In genomic region chr12:92147491-92147890, GRCh38 we compare ENCODE assay signal across 11 cellular contexts. TPM values are rescaled to one million over a fixed set of nuclear protein-coding genes. Genes with fewer than 3 reads are reported as not detected.
DNase-seq lines count a peak whose midpoint lies in the region; ATAC-seq lines count a peak whose summit lies in the region.
"Had no signal": no experiment of that assay in that cellular context is flagged by ENCODE, and none has a peak within 500 bp of the region (broad histone marks: within the 10 kb centered on the region; RNA-seq: fewer than 3 reads in every experiment).

No MANE protein-coding gene starts in this region.

- H3K36me3 ChIP-seq in muscle layer of duodenum (ENCODE audit: control insufficient read depth in 1 of 2, insufficient read depth in 2 of 2, low read length in 2 of 2) = peaks cover 13 to 14% of the 10 kb centered on the region in 2 donors

- ATAC-seq in stimulated activated naive CD8-positive, alpha-beta T cell treated with anti-CD3 and anti-CD28 coated beads, Interleukin-15, Interleukin-2, amounts not matched to agents 100 U/mL and 50 U/mL, for 24 hours = no peak
- ATAC-seq in activated naive CD4-positive, alpha-beta T cell treated with anti-CD3 and anti-CD28 coated beads, Interleukin-2, amount 50 U/mL, for 72 hours = no peak
- ATAC-seq in HG03457 (IDR thresholded peaks at IDR 0.05; ENCODE audit: unreplicated experiment) = no peak

- DNase-seq in stimulated activated naive CD8-positive, alpha-beta T cell treated with anti-CD3 and anti-CD28 coated beads, Interleukin-15, Interleukin-2, amounts not matched to agents 100 U/mL and 50 U/mL, for 24 hours = no peak
- no peak for DNase-seq in activated naive CD4-positive, alpha-beta T cell treated with anti-CD3 and anti-CD28 coated beads, Interleukin-2, amount 50 U/mL, for 72 hours (ENCODE audit: low spot score in 2 of 2)
- DNase-seq in COR-L47 (lab: John Stamatoyannopoulos, UW) (no peak), HPDE6-E6E7 (ENCODE audit: extremely low spot score) (no peak), iPS-NIHi11 (ENCODE audit: low spot score) (no peak)
- DNase-seq: adrenal gland, GDM1, RPMI8226 had no signal

- peak overlapping the region; percentile 88 for H3K27ac ChIP-seq in muscle layer of duodenum (ENCODE audit: low read length)

- no peak overlapping the region for H3K4me3 ChIP-seq in muscle layer of duodenum (ENCODE audit: low read depth in 1 of 2, low read length in 2 of 2)

- H3K9me3 ChIP-seq in muscle layer of duodenum (ENCODE audit: control insufficient read depth in 1 of 2, low read length in 2 of 2) = no peaks in the 10 kb centered on the region
- H3K9me3 ChIP-seq: adrenal gland had no signal

- H3K4me1 ChIP-seq in muscle layer of duodenum (ENCODE audit: control insufficient read depth in 1 of 2, insufficient read depth in 2 of 2, low read length in 2 of 2) = peaks cover 0 to 4% of the 10 kb centered on the region in 2 donors

- no peaks in the 10 kb centered on the region for H3K27me3 ChIP-seq in muscle layer of duodenum (ENCODE audit: low read depth, low read length)
- H3K27me3 ChIP-seq: adrenal gland had no signal

- peak overlapping the region; percentile 96 for H3K27ac Mint-ChIP-seq in stimulated activated naive CD8-positive, alpha-beta T cell treated with anti-CD3 and anti-CD28 coated beads, Interleukin-15, Interleukin-2, amounts not matched to agents 100 ng/mL and 50 ng/mL, for 24 hours
- H3K27ac Mint-ChIP-seq in activated naive CD4-positive, alpha-beta T cell treated with anti-CD3 and anti-CD28 coated beads, Interleukin-2, amount 50 U/mL, for 72 hours = peak overlapping the region; percentile 99 to 100

- H3K36me3 Mint-ChIP-seq in stimulated activated naive CD8-positive, alpha-beta T cell treated with anti-CD3 and anti-CD28 coated beads, Interleukin-15, Interleukin-2, amounts not matched to agents 100 ng/mL and 50 ng/mL, for 24 hours (ENCODE audit: low read depth) = peaks cover 40% of the 10 kb centered on the region
- peaks cover 45 to 52% of the 10 kb centered on the region in 2 donors for H3K36me3 Mint-ChIP-seq in activated naive CD4-positive, alpha-beta T cell treated with anti-CD3 and anti-CD28 coated beads, Interleukin-2, amount 50 U/mL, for 72 hours

- no peaks in the 10 kb centered on the region for H3K9me3 Mint-ChIP-seq in stimulated activated naive CD8-positive, alpha-beta T cell treated with anti-CD3 and anti-CD28 coated beads, Interleukin-15, Interleukin-2, amounts not matched to agents 100 ng/mL and 50 ng/mL, for 24 hours
- H3K9me3 Mint-ChIP-seq in activated naive CD4-positive, alpha-beta T cell treated with anti-CD3 and anti-CD28 coated beads, Interleukin-2, amount 50 U/mL, for 72 hours = no peaks in the 10 kb centered on the region

- H3K4me1 Mint-ChIP-seq in stimulated activated naive CD8-positive, alpha-beta T cell treated with anti-CD3 and anti-CD28 coated beads, Interleukin-15, Interleukin-2, amounts not matched to agents 100 ng/mL and 50 ng/mL, for 24 hours (ENCODE audit: low read depth) = peaks cover 31% of the 10 kb centered on the region

- peak overlapping the region; percentile 100 for H3K4me3 Mint-ChIP-seq in stimulated activated naive CD8-positive, alpha-beta T cell treated with anti-CD3 and anti-CD28 coated beads, Interleukin-15, Interleukin-2, amounts not matched to agents 100 ng/mL and 50 ng/mL, for 24 hours

- no peaks in the 10 kb centered on the region for H3K27me3 Mint-ChIP-seq in stimulated activated naive CD8-positive, alpha-beta T cell treated with anti-CD3 and anti-CD28 coated beads, Interleukin-15, Interleukin-2, amounts not matched to agents 100 ng/mL and 50 ng/mL, for 24 hours

RNA-seq across cellular contexts. Expression of gene BTG1, which starts 1.8 kb away (rescaled TPM):
- total RNA-seq in activated naive CD4-positive, alpha-beta T cell treated with anti-CD3 and anti-CD28 coated beads, Interleukin-2, amount 50 U/mL, for 72 hours = 100 to 1,000 TPM; 158 to 266 TPM
